ENCODE assay signal across 2 cellular contexts in genomic region chr2:43219383-43220228, GRCh38.
TF ChIP-seq lines count a peak whose summit lies in the region.

No MANE protein-coding gene starts in this region.

TF ChIP-seq in IMR-90, 13 proteins besides CTCF, POLR2A, EP300 and RAD21 (continued from another document):
- TF ChIP-seq NFE2L2 (IDR thresholded peaks at IDR 0.05; ENCODE audit: low read depth, low read length) = no peak
- TF ChIP-seq MXI1 (IDR thresholded peaks at IDR 0.05; ENCODE audit: borderline replicate concordance, low read depth, low read length) = no peak; the same call in 1 of the 2 replicates
- TF ChIP-seq CEBPB (IDR thresholded peaks at IDR 0.05; ENCODE audit: low read depth, low read length) = no peak
- TF ChIP-seq RCOR1 (IDR thresholded peaks at IDR 0.05; ENCODE audit: insufficient replicate concordance, low read length) = no peak
- TF ChIP-seq SMC3 (IDR thresholded peaks at IDR 0.05; ENCODE audit: low read depth, low read length) = no peak
- peak; percentile 81 for TF ChIP-seq BHLHE40 (IDR thresholded peaks at IDR 0.05; ENCODE audit: low read depth, low read length)

TF ChIP-seq in SK-N-SH treated with all-trans-retinoic acid at 6 μM for 48 hours, 23 proteins besides CTCF, POLR2A, EP300 and RAD21 (continued from another document):
- peak; percentile 67 for TF ChIP-seq TSHZ2 (CRISPR knock-in tag; IDR thresholded peaks at IDR 0.05)
- no peak for TF ChIP-seq ZFP30 (CRISPR knock-in tag; IDR thresholded peaks at IDR 0.05)
- TF ChIP-seq BACH2 (CRISPR knock-in tag; IDR thresholded peaks at IDR 0.05; ENCODE audit: borderline replicate concordance) = no peak
- TF ChIP-seq ESRRG (CRISPR knock-in tag; IDR thresholded peaks at IDR 0.05) = peak; percentile 57; the same call in 1 of the 2 replicates
- TF ChIP-seq SNAI2 (CRISPR knock-in tag; IDR thresholded peaks at IDR 0.05) = peak; percentile 7; the same call in 1 of the 2 replicates
- peak; percentile 97 for TF ChIP-seq PATZ1 (CRISPR knock-in tag; IDR thresholded peaks at IDR 0.05; ENCODE audit: borderline replicate concordance)
- TF ChIP-seq OSR1 (CRISPR knock-in tag; IDR thresholded peaks at IDR 0.05) = no peak
